In genomic region chr19:1925544-1925943, GRCh38 we compare ENCODE assay signal across 2 cellular contexts.
TF ChIP-seq lines count a peak whose summit lies in the region.

No MANE protein-coding gene starts in this region.

TF ChIP-seq in HEK293, 187 proteins besides CTCF, POLR2A, EP300 and RAD21:
- TF ChIP-seq ZNF23 (tag by site-specific recombination; IDR thresholded peaks at IDR 0.05; ENCODE audit: borderline replicate concordance) (no peak), ZNF600 (tag by site-specific recombination; IDR thresholded peaks at IDR 0.05) (0 out of 2 replicates have a peak, but pooled peaks have one; percentile 30)

TF ChIP-seq in K562, 482 proteins besides CTCF, POLR2A, EP300 and RAD21:
- TF ChIP-seq ZNF57 (CRISPR knock-in tag; IDR thresholded peaks at IDR 0.05) = no peak
- TF ChIP-seq, protein P1, sequence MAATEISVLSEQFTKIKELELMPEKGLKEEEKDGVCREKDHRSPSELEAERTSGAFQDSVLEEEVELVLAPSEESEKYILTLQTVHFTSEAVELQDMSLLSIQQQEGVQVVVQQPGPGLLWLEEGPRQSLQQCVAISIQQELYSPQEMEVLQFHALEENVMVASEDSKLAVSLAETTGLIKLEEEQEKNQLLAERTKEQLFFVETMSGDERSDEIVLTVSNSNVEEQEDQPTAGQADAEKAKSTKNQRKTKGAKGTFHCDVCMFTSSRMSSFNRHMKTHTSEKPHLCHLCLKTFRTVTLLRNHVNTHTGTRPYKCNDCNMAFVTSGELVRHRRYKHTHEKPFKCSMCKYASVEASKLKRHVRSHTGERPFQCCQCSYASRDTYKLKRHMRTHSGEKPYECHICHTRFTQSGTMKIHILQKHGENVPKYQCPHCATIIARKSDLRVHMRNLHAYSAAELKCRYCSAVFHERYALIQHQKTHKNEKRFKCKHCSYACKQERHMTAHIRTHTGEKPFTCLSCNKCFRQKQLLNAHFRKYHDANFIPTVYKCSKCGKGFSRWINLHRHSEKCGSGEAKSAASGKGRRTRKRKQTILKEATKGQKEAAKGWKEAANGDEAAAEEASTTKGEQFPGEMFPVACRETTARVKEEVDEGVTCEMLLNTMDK (IDR thresholded peaks at IDR 0.05; ENCODE audit: borderline replicate concordance, insufficient read depth, low read depth, low read length, poor library complexity, severe bottlenecking) = no peak
- TF ChIP-seq, protein P2, sequence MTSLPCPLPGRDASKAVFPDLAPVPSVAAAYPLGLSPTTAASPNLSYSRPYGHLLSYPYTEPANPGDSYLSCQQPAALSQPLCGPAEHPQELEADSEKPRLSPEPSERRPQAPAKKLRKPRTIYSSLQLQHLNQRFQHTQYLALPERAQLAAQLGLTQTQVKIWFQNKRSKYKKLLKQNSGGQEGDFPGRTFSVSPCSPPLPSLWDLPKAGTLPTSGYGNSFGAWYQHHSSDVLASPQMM (CRISPR knock-in tag; IDR thresholded peaks at IDR 0.05) = no peak
- TF ChIP-seq ILF3 (IDR thresholded peaks at IDR 0.05; ENCODE audit: borderline replicate concordance) = no peak
- no peak for TF ChIP-seq ZNF253 (CRISPR knock-in tag; conservative IDR thresholded peaks at IDR 0.05)
- no peak for TF ChIP-seq DIDO1 (tag; IDR thresholded peaks at IDR 0.05; ENCODE audit: low read depth)
- no peak for TF ChIP-seq BHLHE40 (IDR thresholded peaks at IDR 0.05; ENCODE audit: low read length)
- TF ChIP-seq ZNF766 (CRISPR knock-in tag; conservative IDR thresholded peaks at IDR 0.05) = no peak
- no peak for TF ChIP-seq FOXA1 (IDR thresholded peaks at IDR 0.05; ENCODE audit: borderline replicate concordance)
- TF ChIP-seq, protein P3, sequence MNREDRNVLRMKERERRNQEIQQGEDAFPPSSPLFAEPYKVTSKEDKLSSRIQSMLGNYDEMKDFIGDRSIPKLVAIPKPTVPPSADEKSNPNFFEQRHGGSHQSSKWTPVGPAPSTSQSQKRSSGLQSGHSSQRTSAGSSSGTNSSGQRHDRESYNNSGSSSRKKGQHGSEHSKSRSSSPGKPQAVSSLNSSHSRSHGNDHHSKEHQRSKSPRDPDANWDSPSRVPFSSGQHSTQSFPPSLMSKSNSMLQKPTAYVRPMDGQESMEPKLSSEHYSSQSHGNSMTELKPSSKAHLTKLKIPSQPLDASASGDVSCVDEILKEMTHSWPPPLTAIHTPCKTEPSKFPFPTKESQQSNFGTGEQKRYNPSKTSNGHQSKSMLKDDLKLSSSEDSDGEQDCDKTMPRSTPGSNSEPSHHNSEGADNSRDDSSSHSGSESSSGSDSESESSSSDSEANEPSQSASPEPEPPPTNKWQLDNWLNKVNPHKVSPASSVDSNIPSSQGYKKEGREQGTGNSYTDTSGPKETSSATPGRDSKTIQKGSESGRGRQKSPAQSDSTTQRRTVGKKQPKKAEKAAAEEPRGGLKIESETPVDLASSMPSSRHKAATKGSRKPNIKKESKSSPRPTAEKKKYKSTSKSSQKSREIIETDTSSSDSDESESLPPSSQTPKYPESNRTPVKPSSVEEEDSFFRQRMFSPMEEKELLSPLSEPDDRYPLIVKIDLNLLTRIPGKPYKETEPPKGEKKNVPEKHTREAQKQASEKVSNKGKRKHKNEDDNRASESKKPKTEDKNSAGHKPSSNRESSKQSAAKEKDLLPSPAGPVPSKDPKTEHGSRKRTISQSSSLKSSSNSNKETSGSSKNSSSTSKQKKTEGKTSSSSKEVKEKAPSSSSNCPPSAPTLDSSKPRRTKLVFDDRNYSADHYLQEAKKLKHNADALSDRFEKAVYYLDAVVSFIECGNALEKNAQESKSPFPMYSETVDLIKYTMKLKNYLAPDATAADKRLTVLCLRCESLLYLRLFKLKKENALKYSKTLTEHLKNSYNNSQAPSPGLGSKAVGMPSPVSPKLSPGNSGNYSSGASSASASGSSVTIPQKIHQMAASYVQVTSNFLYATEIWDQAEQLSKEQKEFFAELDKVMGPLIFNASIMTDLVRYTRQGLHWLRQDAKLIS (CRISPR knock-in tag; IDR thresholded peaks at IDR 0.05) = no peak
- no peak for TF ChIP-seq SAP30 (IDR thresholded peaks at IDR 0.05; ENCODE audit: borderline replicate concordance, insufficient read depth, low read depth, low read length, poor library complexity, severe bottlenecking)
- TF ChIP-seq MAZ (CRISPR knock-in tag; conservative IDR thresholded peaks at IDR 0.05 in 1 of 2, IDR thresholded peaks at IDR 0.05 in 1 of 2) = no peak
- no peak for TF ChIP-seq ETS2 (tag; IDR thresholded peaks at IDR 0.05; ENCODE audit: borderline replicate concordance, poor library complexity, severe bottlenecking)
- TF ChIP-seq THRB (CRISPR knock-in tag; conservative IDR thresholded peaks at IDR 0.05) = no peak
- no peak for TF ChIP-seq DPF2 (IDR thresholded peaks at IDR 0.05)
- no peak for TF ChIP-seq ZC3H4 (CRISPR knock-in tag; IDR thresholded peaks at IDR 0.05; ENCODE audit: borderline replicate concordance)
- no peak for TF ChIP-seq ERF (CRISPR knock-in tag; IDR thresholded peaks at IDR 0.05)
- no peak for TF ChIP-seq ARNT (IDR thresholded peaks at IDR 0.05)
